ENCODE assay signal across 8 cellular contexts in genomic region chr11:123020968-123021367, GRCh38. TPM values are rescaled to one million over a fixed set of nuclear protein-coding genes. Genes with fewer than 3 reads are reported as not detected.
A peak's percentile ranks its signal among the peaks of the same experiment; 100 is the strongest.
DNase-seq lines count a peak whose midpoint lies in the region; ATAC-seq and TF ChIP-seq lines count a peak whose summit lies in the region.

No MANE protein-coding gene starts in this region.

- no peaks in the 10 kb centered on the region for H3K36me3 ChIP-seq in A673 (ENCODE audit: insufficient read depth, low read length, poor library complexity, severe bottlenecking)

- ATAC-seq in HG02981 (IDR thresholded peaks at IDR 0.05; ENCODE audit: unreplicated experiment) = peak; percentile 83

- CTCF ChIA-PET in A673 (lab: Charles Lee) = interaction anchor here (0.5 to 1.4 kb wide), 14 partner anchors 12 to 457 kb away, joined by 3 to 17 read pairs (median 4); partner anchors contain the start of gene BSX

- no peak overlapping the region for H3K4me3 ChIP-seq in A673 (ENCODE audit: low read depth, low read length, poor library complexity, severe bottlenecking)

- POLR2A ChIA-PET in A673 (lab: Charles Lee; ENCODE audit: low non-redundant PET) = interaction anchor here (0.7 kb wide), 1 partner anchor 33 kb away, joined by 8 read pairs; no protein-coding TSS in a partner anchor

- H3K4me1 ChIP-seq in A673 (ENCODE audit: insufficient read depth, low read length, poor library complexity, severe bottlenecking) = no peaks in the 10 kb centered on the region

- H3K27ac ChIP-seq in A673 (ENCODE audit: low read depth, low read length, poor library complexity, severe bottlenecking) = no peak overlapping the region

- intact Hi-C loops in A673 (cut with micrococcal nuclease; ENCODE audit: unreplicated experiment) = loop anchor here (5.0 kb wide), 1 partner anchor 224 kb away; no protein-coding TSS in a partner anchor
- intact Hi-C loops in posterior vena cava (cut with DNase I) = loop anchor here in 1 of 2 donors (10.0 kb wide), 1 partner anchor 136 kb away; the partner anchor contains the start of gene JHY

- H3K27me3 ChIP-seq in A673 (replicated peaks; ENCODE audit: insufficient read depth, low read depth, low read length, poor library complexity) = no peaks in the 10 kb centered on the region

- peak; percentile 84 for DNase-seq in A673 (ENCODE audit: low spot score)
- DNase-seq in GF-D8 (lab: John Stamatoyannopoulos, UW) = peak; percentile 84
- DNase-seq in NCI-H69 (lab: John Stamatoyannopoulos, UW) = peak; percentile 84
- DNase-seq in activated T-cell treated with anti-CD3 and anti-CD28 coated beads for 24 hours (ENCODE audit: low read depth) = peak; percentile 8
- peak; percentile 27 for DNase-seq in glomerular visceral epithelial cell (ENCODE audit: extremely low spot score)
- DNase-seq in stimulated activated CD4-positive, alpha-beta T cell treated with anti-CD3 and anti-CD28 coated beads, Interleukin-4, amount 100 ng/mL, for 24 hours = peak; percentile 23
- no peak for DNase-seq in posterior vena cava (ENCODE audit: low spot score)

- no peaks in the 10 kb centered on the region for H3K9me3 ChIP-seq in A673 (ENCODE audit: low read depth, low read length, poor library complexity, severe bottlenecking)

- BruUV-seq in A673 (replicated peaks; lab: Mats Ljungman, UMichigan) = no TSS peak

- TF ChIP-seq CTCF in A673 (conservative IDR thresholded peaks at IDR 0.05; ENCODE audit: low read depth, low read length) = peak; percentile 77

RNA-seq across cellular contexts. Expression of gene BSX, which starts 39.3 kb away (rescaled TPM):
- total RNA-seq in A673 (2021) (not detected in 2 replicates), posterior vena cava (not detected)

RNA-seq across cellular contexts. Expression of gene HSPA8, which starts 41.0 kb away (rescaled TPM):
- total RNA-seq in A673 (2021) (2,297 and 3,307 TPM in 2 replicates), posterior vena cava (100 to 1,000 TPM; 754 to 806 TPM)
